ENCODE assay signal across 17 cellular contexts in genomic region chr2:179262077-179262660, GRCh38. TPM values are rescaled to one million over a fixed set of nuclear protein-coding genes. Genes with fewer than 3 reads are reported as not detected.
A peak's percentile ranks its signal among the peaks of the same experiment; 100 is the strongest.
DNase-seq lines count a peak whose midpoint lies in the region; ATAC-seq and TF ChIP-seq lines count a peak whose summit lies in the region.
"Had no signal": no experiment of that assay in that cellular context is flagged by ENCODE, and none has a peak within 500 bp of the region (broad histone marks: within the 10 kb centered on the region; RNA-seq: fewer than 3 reads in every experiment).

No MANE protein-coding gene starts in this region.

- H3K4me2 ChIP-seq in GM23248 (ENCODE audit: unreplicated experiment) = peak overlapping the region; percentile 94
- peak overlapping the region; percentile 86 for H3K4me2 ChIP-seq in smooth muscle cell

- peak overlapping the region; percentile 91 for H3K9ac ChIP-seq in GM23248
- no peak overlapping the region for H3K9ac ChIP-seq in smooth muscle cell (ENCODE audit: low read depth)

- ATAC-seq in gastroesophageal sphincter = no peak

- H3K36me3 ChIP-seq in GM23248 (ENCODE audit: low read depth) = no peaks in the 10 kb centered on the region
- no peaks in the 10 kb centered on the region for H3K36me3 ChIP-seq in breast epithelium
- H3K36me3 ChIP-seq in gastroesophageal sphincter = no peaks in the 10 kb centered on the region
- H3K36me3 ChIP-seq in smooth muscle cell (ENCODE audit: low read depth) = no peaks in the 10 kb centered on the region
- H3K36me3 ChIP-seq in effector memory CD4-positive, alpha-beta T cell (ENCODE audit: control insufficient read depth, insufficient read depth, low read length) = no peaks in the 10 kb centered on the region
- H3K36me3 ChIP-seq: HAP-1, neutrophil, sigmoid colon had no signal

- H3K4me3 ChIP-seq in GM23248 (peak overlapping the region; percentile 98), breast epithelium (peak overlapping the region in 2 of 3 donors; percentile 76 to 85), gastroesophageal sphincter (peak overlapping the region; percentile 13 to 83), smooth muscle cell (peak overlapping the region; percentile 64)
- H3K4me3 ChIP-seq in effector memory CD4-positive, alpha-beta T cell (ENCODE audit: insufficient read depth, low read depth, low read length, poor library complexity, severe bottlenecking) = no peak overlapping the region

- H4K20me1 ChIP-seq in GM23248 (ENCODE audit: insufficient read depth) (0 out of 2 replicates have a peak, but pooled peaks cover 7% of the 10 kb centered on the region), smooth muscle cell (ENCODE audit: low read depth) (peaks cover 62% of the 10 kb centered on the region)

- TF ChIP-seq CTCF in breast epithelium (IDR thresholded peaks at IDR 0.05) (no peak), gastroesophageal sphincter (IDR thresholded peaks at IDR 0.05) (no peak), smooth muscle cell (IDR thresholded peaks at IDR 0.05; ENCODE audit: borderline replicate concordance, insufficient read depth, poor library complexity, severe bottlenecking) (no peak)

- H2AFZ ChIP-seq in GM23248 = no peak overlapping the region
- no peak overlapping the region for H2AFZ ChIP-seq in smooth muscle cell (ENCODE audit: low read depth)

- in situ Hi-C loops in GM23248 (cut with MboI) = no loop called here

- no peak for TF ChIP-seq POLR2A in breast epithelium (IDR thresholded peaks at IDR 0.05)
- no peak for TF ChIP-seq POLR2A in gastroesophageal sphincter (IDR thresholded peaks at IDR 0.05)

- no peaks in the 10 kb centered on the region for H3K27me3 ChIP-seq in GM23248 (replicated peaks; ENCODE audit: insufficient read depth)
- H3K27me3 ChIP-seq in breast epithelium = no peaks in the 10 kb centered on the region
- no peaks in the 10 kb centered on the region for H3K27me3 ChIP-seq in gastroesophageal sphincter
- H3K27me3 ChIP-seq in smooth muscle cell (ENCODE audit: low read depth) = no peaks in the 10 kb centered on the region
- peaks cover 4% of the 10 kb centered on the region for H3K27me3 ChIP-seq in effector memory CD4-positive, alpha-beta T cell (replicated peaks; ENCODE audit: control insufficient read depth, insufficient read depth, low read length, poor library complexity, severe bottlenecking)
- H3K27me3 ChIP-seq: neutrophil, sigmoid colon had no signal

- 73 to 78% methylated on average over 3 of the region's 3 CpGs for WGBS in GM23248 (ENCODE audit: low coverage in 1 of 2, low lambda C conversion rate in 2 of 2, missing lambda C conversion rate in 2 of 2), 2 experiments
- 64 to 92% methylated on average over 3 of the region's 3 CpGs for WGBS in gastroesophageal sphincter (ENCODE audit: low coverage in 1 of 2), 2 donors
- whole genome bisulfite sequencing in smooth muscle cell (ENCODE audit: low lambda C conversion rate) = 94% methylated on average over 3 of the region's 3 CpGs

- H3K4me1 ChIP-seq in GM23248 (ENCODE audit: insufficient read depth) = peaks cover 40% of the 10 kb centered on the region
- H3K4me1 ChIP-seq in breast epithelium = peaks cover 3% of the 10 kb centered on the region in 2 donors
- peaks cover 8 to 66% (median 9%) of the 10 kb centered on the region in 3 donors for H3K4me1 ChIP-seq in gastroesophageal sphincter
- peaks cover 23% of the 10 kb centered on the region for H3K4me1 ChIP-seq in smooth muscle cell (ENCODE audit: low read depth)
- H3K4me1 ChIP-seq in effector memory CD4-positive, alpha-beta T cell (ENCODE audit: control insufficient read depth, insufficient read depth, low read length, poor library complexity, severe bottlenecking) = peaks cover 5% of the 10 kb centered on the region

- peaks cover 69% of the 10 kb centered on the region for H3K79me2 ChIP-seq in GM23248 (ENCODE audit: insufficient read depth)
- peaks cover 68% of the 10 kb centered on the region for H3K79me2 ChIP-seq in smooth muscle cell (ENCODE audit: low read depth)

- H3F3A ChIP-seq in GM23248 (ENCODE audit: insufficient read depth) = peaks cover 28% of the 10 kb centered on the region
- H3F3A ChIP-seq in smooth muscle cell (ENCODE audit: low read depth) = no peaks in the 10 kb centered on the region

- H3K9me3 ChIP-seq in GM23248 (ENCODE audit: low read depth) (no peaks in the 10 kb centered on the region), breast epithelium (no peaks in the 10 kb centered on the region), gastroesophageal sphincter (no peaks in the 10 kb centered on the region), smooth muscle cell (replicated peaks; ENCODE audit: low read depth) (no peaks in the 10 kb centered on the region)
- H3K9me3 ChIP-seq in effector memory CD4-positive, alpha-beta T cell (ENCODE audit: control insufficient read depth, low read length) = no peaks in the 10 kb centered on the region
- H3K9me3 ChIP-seq: HAP-1, neutrophil, sigmoid colon had no signal

- intact Hi-C loops in breast epithelium (cut with DNase I; ENCODE audit: low total_unique reads) = loop anchor here (2.0 kb wide), 1 partner anchor 25 kb away; no protein-coding TSS in a partner anchor

- no peak for TF ChIP-seq EP300 in gastroesophageal sphincter (IDR thresholded peaks at IDR 0.05)

- H3K27ac ChIP-seq in GM23248 (peak overlapping the region; percentile 97), breast epithelium (no peak overlapping the region), gastroesophageal sphincter (no peak overlapping the region), smooth muscle cell (ENCODE audit: low read depth) (no peak overlapping the region)
- no peak overlapping the region for H3K27ac ChIP-seq in effector memory CD4-positive, alpha-beta T cell (ENCODE audit: insufficient read depth, low read length, poor library complexity, severe bottlenecking)
- H3K27ac ChIP-seq: neutrophil had no signal

- peak; percentile 50 for DNase-seq in GM23248
- DNase-seq in breast epithelium (ENCODE audit: low spot score in 2 of 2) = no peak
- no peak for DNase-seq in smooth muscle cell (lab: John Stamatoyannopoulos, UW; ENCODE audit: unreplicated experiment)
- no peak for DNase-seq in T1000 (lab: John Stamatoyannopoulos, UW)
- no peak for DNase-seq in RPMI8226
- no peak for DNase-seq in effector memory CD4-positive, alpha-beta T cell
- no peak for DNase-seq in SIG-M5 (lab: John Stamatoyannopoulos, UW)
- DNase-seq: activated CD4-positive, alpha-beta T cell treated with anti-CD3 and anti-CD28 coated beads, Interleukin-2, amount 10 ng/mL, durations not matched to agents 24 days and 14 days; activated naive CD4-positive, alpha-beta T cell treated with anti-CD3 and anti-CD28 coated beads, Interleukin-2, amount 10 ng/mL, durations not matched to agents 7 days and 5 days; AML-193; NCI-H2029 treated with DMSO at 0.1 percent for 48 hours; NCI-H526 treated with DMSO at 0.1 percent for 48 hours; OCI-M1; sigmoid colon had no signal

- no peaks in the 10 kb centered on the region for H3K9me2 ChIP-seq in GM23248 (ENCODE audit: insufficient read depth)

RNA-seq across cellular contexts. Expression of gene SESTD1, which starts 2.5 kb away (rescaled TPM):
- 22.5 and 28.3 TPM in 2 replicates for total RNA-seq in GM23248 (2014; rRNA removed; shearing (Covaris generic))
- polyA plus RNA-seq in GM23248 (2016; fragmentation: Nextera tagmentation; extraction: Ambion mirVana) (71.1 and 77.1 TPM in 2 replicates), smooth muscle cell (50.3 and 82.3 TPM in 2 replicates)
- total RNA-seq in breast epithelium (100 to 1,000 TPM in 1 of 3 donors, 10 to 100 TPM in 2; 54.1 to 137 (median 54.9) TPM), gastroesophageal sphincter (100 to 1,000 TPM in 1 of 4 donors, 10 to 100 TPM in 3; 47.9 to 103 (median 68.5) TPM), smooth muscle cell (29.1 and 31.8 TPM in 2 replicates)
